In the genomic region with DNA sequence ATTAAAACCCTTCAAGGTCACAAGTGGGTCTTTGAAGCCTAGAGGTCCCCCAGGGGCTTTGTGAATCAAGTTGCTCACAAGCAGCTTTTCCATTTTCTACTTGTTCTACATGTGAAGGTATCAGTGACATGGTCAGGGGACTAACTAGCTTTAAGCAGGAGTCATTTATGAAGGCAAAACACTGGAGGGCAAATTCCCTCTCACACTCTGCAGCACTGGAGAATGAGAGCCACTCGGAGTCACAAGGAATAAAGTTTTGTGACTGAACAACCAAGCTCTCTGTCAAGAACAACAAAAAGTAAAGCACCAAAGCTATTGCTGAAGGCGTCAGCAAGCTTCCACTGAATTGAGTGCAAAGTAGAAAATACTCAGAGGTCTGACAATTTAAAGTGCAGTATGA, we compare ENCODE assay signal across 25 cellular contexts.
DNase-seq lines count a peak whose midpoint lies in the region; ATAC-seq, FAIRE-seq and TF ChIP-seq lines count a peak whose summit lies in the region.
"Had no signal": no experiment of that assay in that cellular context is flagged by ENCODE, and none has a peak within 500 bp of the region (broad histone marks: within the 10 kb centered on the region; RNA-seq: fewer than 3 reads in every experiment).

No MANE protein-coding gene starts in this region.

- POLR2A ChIA-PET in K562 (lab: Yijun Ruan, JAX): no interaction called here

- no peaks in the 10 kb centered on the region for H3K4me1 Mint-ChIP-seq in nephron
- H3K4me1 Mint-ChIP-seq: B cell had no signal

- H3K27me3 ChIP-seq in K562 (ENCODE audit: control insufficient read depth in 2 of 2, insufficient read depth in 2 of 2, low read length in 2 of 2): no peaks in the 10 kb centered on the region
- H3K27me3 ChIP-seq in pancreas: no peaks in the 10 kb centered on the region
- H3K27me3 ChIP-seq: BLaER1 treated with 17β-estradiol and CSF1 and Interleukin-3, amounts not matched to agents 10 nM and 100 nM had no signal

- TF ChIP-seq RAD21 in K562 (CRISPR knock-in tag; conservative IDR thresholded peaks at IDR 0.05 in 1 of 2, IDR thresholded peaks at IDR 0.05 in 1 of 2): no peak

- in situ Hi-C loops in K562 (cut with MboI): no loop called here

- TF ChIP-seq POLR2A in K562 (conservative IDR thresholded peaks at IDR 0.05): no peak

- H3K4me1 ChIP-seq in K562 (replicated peaks in 1 of 2; ENCODE audit: control insufficient read depth in 2 of 2, insufficient read depth in 2 of 2, low read length in 2 of 2) (no peaks in the 10 kb centered on the region), pancreas (no peaks in the 10 kb centered on the region)
- H3K4me1 ChIP-seq: BLaER1 treated with 17β-estradiol and CSF1 and Interleukin-3, amounts not matched to agents 10 nM and 100 nM; Caco-2 had no signal

- TF ChIP-seq CTCF in K562 (IDR thresholded peaks at IDR 0.05 in 2 of 3, conservative IDR thresholded peaks at IDR 0.05 in 1 of 3; ENCODE audit: insufficient read depth in 2 of 3, low read depth in 1 of 3, low read length in 3 of 3) (no peak), nephron (IDR thresholded peaks at IDR 0.05; ENCODE audit: unreplicated experiment in 3 of 3) (no peak), pancreas (IDR thresholded peaks at IDR 0.05) (no peak)

- no peak overlapping the region for H3K27ac ChIP-seq in K562 (ENCODE audit: extremely low read depth, low read depth, low read length)
- H3K27ac ChIP-seq in pancreas: no peak overlapping the region
- H3K27ac ChIP-seq: 22Rv1; A549; BLaER1 treated with 17β-estradiol and CSF1 and Interleukin-3, amounts not matched to agents 10 nM and 100 nM; C4-2B had no signal

- WGBS in K562 (ENCODE audit: insufficient coverage, low coverage, missing lambda C conversion rate): 14% methylated on average over 2 of the region's 2 CpGs
- WGBS in pancreas, 2 donors: 64 to 66% methylated on average over 2 of the region's 2 CpGs

- CTCF ChIA-PET in K562 (lab: Yijun Ruan, JAX; ENCODE audit: low intra/inter-chr PET ratio): no interaction called here

- intact Hi-C loops in K562 (cut with micrococcal nuclease) (loop anchor here (5.0 kb wide), 1 partner anchor 369 kb away; no protein-coding TSS in a partner anchor), pancreas (cut with DNase I) (no loop called here)

- TF ChIP-seq EP300 in K562 (IDR thresholded peaks at IDR 0.05; ENCODE audit: low read length): no peak

- FAIRE-seq in K562 (lab: Jason Lieb, UNC) (no peak), pancreas (lab: Jason Lieb, UNC) (no peak)
- FAIRE-seq: A549, D721Med, G401.6, GM12878, GM12892, GM18507, GM19239 had no signal

- no peak overlapping the region for H3K4me3 Mint-ChIP-seq in nephron
- H3K4me3 Mint-ChIP-seq: B cell; CD4-positive, alpha-beta T cell; CD8-positive, alpha-beta T cell had no signal

- H4K20me1 ChIP-seq in K562 (replicated peaks; ENCODE audit: control insufficient read depth, insufficient read depth, low read length): no peaks in the 10 kb centered on the region
- H4K20me1 ChIP-seq: BLaER1 treated with 17β-estradiol and CSF1 and Interleukin-3, amounts not matched to agents 10 nM and 100 nM had no signal

- no peak for ATAC-seq in K562
- ATAC-seq in pancreas: no peak
- ATAC-seq in GM21528 (IDR thresholded peaks at IDR 0.05; ENCODE audit: low FRiP score, unreplicated experiment): no peak
- no peak for ATAC-seq in GM18907 (IDR thresholded peaks at IDR 0.05; ENCODE audit: unreplicated experiment)
- ATAC-seq: A549; CD8-positive, alpha-beta T cell had no signal

- no peaks in the 10 kb centered on the region for H3K9me1 ChIP-seq in K562 (ENCODE audit: control insufficient read depth, insufficient read depth, low read length)

- H3K4me3 ChIP-seq in K562: no peak overlapping the region
- no peak overlapping the region for H3K4me3 ChIP-seq in pancreas
- H3K4me3 ChIP-seq: A549; BLaER1 treated with 17β-estradiol and CSF1 and Interleukin-3, amounts not matched to agents 10 nM and 100 nM; GM12878 had no signal

- H2AFZ ChIP-seq in K562 (ENCODE audit: low read depth, low read length): peak overlapping the region; percentile 13; the same call in 1 of the 2 replicates

- H3K36me3 ChIP-seq in K562 (ENCODE audit: control insufficient read depth, insufficient read depth, low read length) (no peaks in the 10 kb centered on the region), pancreas (no peaks in the 10 kb centered on the region)
- H3K36me3 ChIP-seq: BLaER1 treated with 17β-estradiol and CSF1 and Interleukin-3, amounts not matched to agents 10 nM and 100 nM had no signal

- no peaks in the 10 kb centered on the region for H3K36me3 Mint-ChIP-seq in nephron (ENCODE audit: low read depth)
- H3K36me3 Mint-ChIP-seq: CD8-positive, alpha-beta T cell had no signal

- H3K27me3 Mint-ChIP-seq in nephron (ENCODE audit: low read depth): no peaks in the 10 kb centered on the region
- H3K27me3 Mint-ChIP-seq: B cell; CD4-positive, alpha-beta T cell had no signal

- peak overlapping the region in 2 of 3 experiments; percentile 13 to 80 for H3K27ac Mint-ChIP-seq in nephron
- H3K27ac Mint-ChIP-seq: B cell; CD4-positive, alpha-beta T cell; CD8-positive, alpha-beta T cell had no signal

- H3K9me3 ChIP-seq in K562 (replicated peaks; ENCODE audit: control insufficient read depth, insufficient read depth, low read depth, low read length) (no peaks in the 10 kb centered on the region), pancreas (no peaks in the 10 kb centered on the region)
- H3K9me3 ChIP-seq: A549, Caco-2 had no signal

- no peak for DNase-seq in K562 (ENCODE audit: extremely low read depth in 1 of 4, low spot score in 3 of 4)
- DNase-seq in islet precursor cell: peak; percentile 73
- DNase-seq in renal cortical epithelial cell (ENCODE audit: low read depth): peak; percentile 46
- no peak for DNase-seq in pancreas
- DNase-seq in T-helper 2 cell: no peak
- DNase-seq: AML-193; Caco-2; Calu3; CD4-positive, alpha-beta T cell; CD8-positive, alpha-beta T cell; DMS79 treated with DMSO at 0.1 percent for 48 hours had no signal

- H3K4me2 ChIP-seq in K562 (ENCODE audit: insufficient read depth, low read length): no peak overlapping the region
- H3K4me2 ChIP-seq: A549; BLaER1 treated with 17β-estradiol and CSF1 and Interleukin-3, amounts not matched to agents 10 nM and 100 nM had no signal

- H3K79me2 ChIP-seq in K562 (ENCODE audit: control insufficient read depth, insufficient read depth, low read length): no peaks in the 10 kb centered on the region

- no peak overlapping the region for H3K9ac ChIP-seq in K562 (ENCODE audit: insufficient read depth in 1 of 2, low read depth in 2 of 2, low read length in 2 of 2)
- H3K9ac ChIP-seq: BLaER1 treated with 17β-estradiol and CSF1 and Interleukin-3, amounts not matched to agents 10 nM and 100 nM had no signal

- peaks cover 17% of the 10 kb centered on the region for H3K9me3 Mint-ChIP-seq in nephron
- H3K9me3 Mint-ChIP-seq: CD8-positive, alpha-beta T cell had no signal

- BruUV-seq in K562 (replicated peaks; lab: Mats Ljungman, UMichigan): no TSS peak

TF ChIP-seq in K562, 482 proteins besides CTCF, POLR2A, EP300 and RAD21 (continues in another document):
- no peak for TF ChIP-seq NCOA1 (IDR thresholded peaks at IDR 0.05; ENCODE audit: low read depth)
- no peak for TF ChIP-seq PURB (CRISPR knock-in tag; IDR thresholded peaks at IDR 0.05; ENCODE audit: low read depth)
- TF ChIP-seq, protein P1, sequence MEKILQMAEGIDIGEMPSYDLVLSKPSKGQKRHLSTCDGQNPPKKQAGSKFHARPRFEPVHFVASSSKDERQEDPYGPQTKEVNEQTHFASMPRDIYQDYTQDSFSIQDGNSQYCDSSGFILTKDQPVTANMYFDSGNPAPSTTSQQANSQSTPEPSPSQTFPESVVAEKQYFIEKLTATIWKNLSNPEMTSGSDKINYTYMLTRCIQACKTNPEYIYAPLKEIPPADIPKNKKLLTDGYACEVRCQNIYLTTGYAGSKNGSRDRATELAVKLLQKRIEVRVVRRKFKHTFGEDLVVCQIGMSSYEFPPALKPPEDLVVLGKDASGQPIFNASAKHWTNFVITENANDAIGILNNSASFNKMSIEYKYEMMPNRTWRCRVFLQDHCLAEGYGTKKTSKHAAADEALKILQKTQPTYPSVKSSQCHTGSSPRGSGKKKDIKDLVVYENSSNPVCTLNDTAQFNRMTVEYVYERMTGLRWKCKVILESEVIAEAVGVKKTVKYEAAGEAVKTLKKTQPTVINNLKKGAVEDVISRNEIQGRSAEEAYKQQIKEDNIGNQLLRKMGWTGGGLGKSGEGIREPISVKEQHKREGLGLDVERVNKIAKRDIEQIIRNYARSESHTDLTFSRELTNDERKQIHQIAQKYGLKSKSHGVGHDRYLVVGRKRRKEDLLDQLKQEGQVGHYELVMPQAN (IDR thresholded peaks at IDR 0.05; ENCODE audit: borderline replicate concordance): no peak
- no peak for TF ChIP-seq MEF2D (tag; conservative IDR thresholded peaks at IDR 0.05; ENCODE audit: low read depth)
- TF ChIP-seq ZNF75A (CRISPR knock-in tag; IDR thresholded peaks at IDR 0.05): no peak
- no peak for TF ChIP-seq ZNF79 (CRISPR knock-in tag; IDR thresholded peaks at IDR 0.05; ENCODE audit: low read depth)
- TF ChIP-seq, protein P2, sequence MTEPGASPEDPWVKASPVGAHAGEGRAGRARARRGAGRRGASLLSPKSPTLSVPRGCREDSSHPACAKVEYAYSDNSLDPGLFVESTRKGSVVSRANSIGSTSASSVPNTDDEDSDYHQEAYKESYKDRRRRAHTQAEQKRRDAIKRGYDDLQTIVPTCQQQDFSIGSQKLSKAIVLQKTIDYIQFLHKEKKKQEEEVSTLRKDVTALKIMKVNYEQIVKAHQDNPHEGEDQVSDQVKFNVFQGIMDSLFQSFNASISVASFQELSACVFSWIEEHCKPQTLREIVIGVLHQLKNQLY (CRISPR knock-in tag; conservative IDR thresholded peaks at IDR 0.05): no peak
- TF ChIP-seq, protein P3, sequence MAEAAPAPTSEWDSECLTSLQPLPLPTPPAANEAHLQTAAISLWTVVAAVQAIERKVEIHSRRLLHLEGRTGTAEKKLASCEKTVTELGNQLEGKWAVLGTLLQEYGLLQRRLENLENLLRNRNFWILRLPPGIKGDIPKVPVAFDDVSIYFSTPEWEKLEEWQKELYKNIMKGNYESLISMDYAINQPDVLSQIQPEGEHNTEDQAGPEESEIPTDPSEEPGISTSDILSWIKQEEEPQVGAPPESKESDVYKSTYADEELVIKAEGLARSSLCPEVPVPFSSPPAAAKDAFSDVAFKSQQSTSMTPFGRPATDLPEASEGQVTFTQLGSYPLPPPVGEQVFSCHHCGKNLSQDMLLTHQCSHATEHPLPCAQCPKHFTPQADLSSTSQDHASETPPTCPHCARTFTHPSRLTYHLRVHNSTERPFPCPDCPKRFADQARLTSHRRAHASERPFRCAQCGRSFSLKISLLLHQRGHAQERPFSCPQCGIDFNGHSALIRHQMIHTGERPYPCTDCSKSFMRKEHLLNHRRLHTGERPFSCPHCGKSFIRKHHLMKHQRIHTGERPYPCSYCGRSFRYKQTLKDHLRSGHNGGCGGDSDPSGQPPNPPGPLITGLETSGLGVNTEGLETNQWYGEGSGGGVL (CRISPR knock-in tag; IDR thresholded peaks at IDR 0.05): no peak

Comparison
In these comparisons a context has a peak if more than half of its experiments do, and no peak if none do; other contexts are left out.
1. DNase-seq: peak in islet precursor cell (single experiment) and renal cortical epithelial cell (single experiment); none in K562 (0 of 4), pancreas (0 of 6) and T-helper 2 cell (0 of 5).